28 cellular contexts compared by ENCODE assay signal in genomic region chr7:115210552-115210951, GRCh38.
"Had no signal": no experiment of that assay in that cellular context is flagged by ENCODE, and none has a peak within 500 bp of the region (broad histone marks: within the 10 kb centered on the region; RNA-seq: fewer than 3 reads in every experiment).

No MANE protein-coding gene starts in this region.

- H3K79me2 ChIP-seq: parathyroid adenoma had no signal

- DNase-seq: hypothalamus; immature natural killer cell; kidney; lower lobe of right lung; mesendoderm; naive B cell; natural killer cell; nephron progenitor cell; occipital lobe; psoas muscle; stimulated activated CD4-positive, alpha-beta T cell treated with anti-CD3 and anti-CD28 coated beads, Interleukin-12 subunit alpha, Interleukin-12 subunit beta, amount 100 ng/mL, for 4 hours; stimulated activated CD4-positive, alpha-beta T cell treated with anti-CD3 and anti-CD28 coated beads, Interleukin-15, amount 100 ng/mL, for 24 hours; stimulated activated CD4-positive, alpha-beta T cell treated with anti-CD3 and anti-CD28 coated beads, Interleukin-2, amount 100 ng/mL, for 24 hours; stimulated activated CD4-positive, alpha-beta T cell treated with anti-CD3 and anti-CD28 coated beads, Interleukin-4, amount 100 ng/mL, for 1 hour; stimulated activated naive B cell treated with anti-CD40 and anti-IgM and Interleukin-4, amounts not matched to agents 10 μg/mL and 1 μg/mL and 100 μg/mL, for 72 hours; stimulated activated naive CD8-positive, alpha-beta T cell treated with anti-CD3 and anti-CD28 coated beads, Interleukin-15, Interleukin-2, amounts not matched to agents 100 U/mL and 50 U/mL, for 24 hours; stomach; testis; thyroid gland; transverse colon; upper lobe of left lung had no signal

- H3K27me3 ChIP-seq: neural progenitor cell, neutrophil, stomach, testis, thyroid gland, transverse colon, upper lobe of left lung, vagina had no signal

- H3K27ac ChIP-seq: lower lobe of right lung, neural progenitor cell, neutrophil, parathyroid adenoma, psoas muscle, skin epidermis, stomach, testis, thyroid gland, transverse colon, upper lobe of left lung, vagina had no signal

- H3K4me1 ChIP-seq: lower lobe of right lung, neural progenitor cell, parathyroid adenoma, psoas muscle, stomach, testis, thyroid gland, transverse colon, upper lobe of left lung, vagina had no signal

- FAIRE-seq: islet of Langerhans, kidney had no signal

- H3K9ac ChIP-seq: neural progenitor cell, parathyroid adenoma had no signal

- H3K36me3 ChIP-seq: lower lobe of right lung, neural progenitor cell, neutrophil, stomach, thyroid gland, transverse colon, upper lobe of left lung, vagina had no signal

- H3K4me2 ChIP-seq: neural progenitor cell had no signal

- H3K4me3 ChIP-seq: lower lobe of right lung, neural progenitor cell, psoas muscle, skin epidermis, stomach, testis, thyroid gland, transverse colon, upper lobe of left lung, vagina had no signal

- ATAC-seq: lower lobe of right lung; natural killer cell; psoas muscle; sciatic nerve; stimulated activated naive B cell treated with anti-CD40 and anti-IgM and Interleukin-4, amounts not matched to agents 10 μg/mL and 1 μg/mL and 100 μg/mL, for 72 hours; stimulated activated naive CD8-positive, alpha-beta T cell treated with anti-CD3 and anti-CD28 coated beads, Interleukin-15, Interleukin-2, amounts not matched to agents 100 U/mL and 50 U/mL, for 24 hours had no signal

- H3K9me3 ChIP-seq: neutrophil, psoas muscle, testis, thyroid gland, transverse colon, vagina had no signal

- H2AFZ ChIP-seq: neural progenitor cell, parathyroid adenoma had no signal
